26 cellular contexts compared by ENCODE assay signal in the genomic region with DNA sequence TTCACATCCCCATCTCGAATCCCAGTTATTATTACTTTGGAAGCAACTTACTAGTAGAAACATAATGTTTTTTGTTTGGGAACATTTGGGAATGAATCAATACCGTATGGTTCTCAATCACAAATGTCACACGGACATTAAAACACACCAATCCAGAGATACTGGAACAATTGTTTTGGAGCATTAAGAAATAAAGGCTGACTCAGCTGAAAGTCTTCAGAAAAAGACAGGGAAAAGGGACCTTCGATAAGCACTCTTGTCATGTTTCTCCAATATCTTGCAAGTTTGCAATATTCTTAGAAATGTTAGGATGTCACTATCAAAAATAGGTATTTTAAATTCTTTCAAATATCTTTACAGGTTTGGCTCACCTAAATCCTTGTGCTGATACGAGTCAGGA.
"Had no signal": no experiment of that assay in that cellular context is flagged by ENCODE, and none has a peak within 500 bp of the region (broad histone marks: within the 10 kb centered on the region; RNA-seq: fewer than 3 reads in every experiment).

No MANE protein-coding gene starts in this region.

- DNase-seq: colonic mucosa; cortex of kidney; effector CD8-positive, alpha-beta T cell; effector memory CD8-positive, alpha-beta T cell; endodermal cell; erythroblast; esophagus squamous epithelium; foreskin fibroblast; foreskin melanocyte; gastrocnemius medialis; glutamatergic neuron; head of caudate nucleus; heart right ventricle; hippocampal formation; left cardiac atrium; left lung; left ventricle myocardium superior; lower lobe of right lung; mesenchymal stem cell; mucosa of descending colon; naive B cell had no signal

- H3K4me3 ChIP-seq: colonic mucosa, esophagus squamous epithelium, gastrocnemius medialis, heart right ventricle, left lung, lower lobe of right lung, mucosa of descending colon had no signal

- ATAC-seq: effector memory CD8-positive, alpha-beta T cell; esophagus mucosa; gastrocnemius medialis; heart right ventricle; left cardiac atrium; left lung; left ventricle myocardium superior; lower lobe of right lung; mucosa of descending colon had no signal

- H3K36me3 ChIP-seq: colonic mucosa, esophagus squamous epithelium, gastrocnemius medialis, heart right ventricle, left lung, lower lobe of right lung had no signal

- FAIRE-seq: endometrium, islet of Langerhans, keratinocyte had no signal

- H3K9me3 ChIP-seq: colonic mucosa, gastrocnemius medialis, lower lobe of right lung, mucosa of descending colon had no signal

- H3K4me1 ChIP-seq: colonic mucosa, esophagus squamous epithelium, gastrocnemius medialis, heart right ventricle, left lung, lower lobe of right lung had no signal

- H3K27me3 ChIP-seq: colonic mucosa, esophagus squamous epithelium, gastrocnemius medialis, heart right ventricle, left lung had no signal

- H3K27ac ChIP-seq: colonic mucosa, epithelial cell of prostate, esophagus squamous epithelium, gastrocnemius medialis, heart right ventricle, left lung, lower lobe of right lung had no signal
